Comparison of ENCODE assay signal across 13 cellular contexts in the genomic region with DNA sequence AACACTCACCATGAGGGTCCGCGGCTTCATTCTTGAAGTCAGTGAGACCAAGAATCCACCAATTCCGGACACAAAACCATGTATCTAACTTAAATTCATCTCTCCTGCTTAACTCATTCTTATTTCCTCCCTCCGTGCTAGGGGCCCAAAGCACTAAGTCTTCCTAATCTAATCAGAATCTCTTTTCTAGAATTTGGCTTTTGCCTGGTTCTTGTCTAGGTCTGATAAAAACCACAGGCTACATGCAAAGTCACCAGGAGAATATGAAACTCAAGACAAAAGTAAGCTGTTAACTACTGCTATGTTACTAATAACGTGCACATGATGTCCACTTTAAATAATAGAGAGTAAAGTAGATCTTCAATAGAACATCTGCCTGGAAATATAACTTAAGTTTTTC.
DNase-seq lines count a peak whose midpoint lies in the region; ATAC-seq lines count a peak whose summit lies in the region.
"Had no signal": no experiment of that assay in that cellular context is flagged by ENCODE, and none has a peak within 500 bp of the region (broad histone marks: within the 10 kb centered on the region; RNA-seq: fewer than 3 reads in every experiment).

No MANE protein-coding gene starts in this region.

- CTCF ChIA-PET in activated CD8-positive, alpha-beta memory T cell treated with anti-CD3 and anti-CD28 coated beads, Interleukin-2, amount 10 ng/mL, durations not matched to agents 7 days and 5 days (lab: Charles Lee) = interaction anchor here (0.7 to 2.2 kb wide), 8 partner anchors 10 to 70 kb away, joined by 3 to 6 read pairs (median 4); no protein-coding TSS in a partner anchor
- CTCF ChIA-PET in T-cell (lab: Charles Lee) = interaction anchor here (0.6 to 1.7 kb wide), 4 partner anchors 13 to 50 kb away, joined by 3 to 10 read pairs (median 3); no protein-coding TSS in a partner anchor

- H3K4me3 Mint-ChIP-seq in activated CD8-positive, alpha-beta memory T cell treated with anti-CD3 and anti-CD28 coated beads, Interleukin-2, amount 10 ng/mL, durations not matched to agents 7 days and 5 days = peak overlapping the region; percentile 8
- H3K4me3 Mint-ChIP-seq in T-cell = peak overlapping the region; percentile 43 to 58 (median 56)
- H3K4me3 Mint-ChIP-seq in activated naive CD8-positive, alpha-beta T cell treated with anti-CD3 and anti-CD28 coated beads for 36 hours = no peak overlapping the region
- peak overlapping the region in 9 of 10 donors; percentile 12 to 79 (median 64) for H3K4me3 Mint-ChIP-seq in naive thymus-derived CD8-positive, alpha-beta T cell

- intact Hi-C loops in posterior cingulate gyrus (cut with DNase I) = no loop called here

- DNase-seq in activated CD8-positive, alpha-beta memory T cell treated with anti-CD3 and anti-CD28 coated beads, Interleukin-2, amount 10 ng/mL, durations not matched to agents 7 days and 5 days = no peak
- no peak for DNase-seq in activated CD8-positive, alpha-beta memory T cell treated with anti-CD3 and anti-CD28 coated beads for 24 hours
- no peak for DNase-seq in T-cell
- DNase-seq in activated naive CD8-positive, alpha-beta T cell treated with anti-CD3 and anti-CD28 coated beads for 36 hours = no peak
- DNase-seq in naive thymus-derived CD8-positive, alpha-beta T cell = no peak
- DNase-seq in NCI-H446 (lab: John Stamatoyannopoulos, UW) = no peak
- DNase-seq in posterior cingulate gyrus = no peak
- DNase-seq: amygdala, H7, midbrain, NCI-H1417 treated with DMSO at 0.1 percent for 48 hours, NCI-H526 had no signal

- no peaks in the 10 kb centered on the region for H3K27me3 Mint-ChIP-seq in activated CD8-positive, alpha-beta memory T cell treated with anti-CD3 and anti-CD28 coated beads, Interleukin-2, amount 10 ng/mL, durations not matched to agents 7 days and 5 days
- no peaks in the 10 kb centered on the region for H3K27me3 Mint-ChIP-seq in T-cell
- no peaks in the 10 kb centered on the region for H3K27me3 Mint-ChIP-seq in activated naive CD8-positive, alpha-beta T cell treated with anti-CD3 and anti-CD28 coated beads for 36 hours
- no peaks in the 10 kb centered on the region for H3K27me3 Mint-ChIP-seq in naive thymus-derived CD8-positive, alpha-beta T cell

- no peaks in the 10 kb centered on the region for H3K9me3 Mint-ChIP-seq in activated CD8-positive, alpha-beta memory T cell treated with anti-CD3 and anti-CD28 coated beads, Interleukin-2, amount 10 ng/mL, durations not matched to agents 7 days and 5 days (ENCODE audit: low read depth)
- no peaks in the 10 kb centered on the region for H3K9me3 Mint-ChIP-seq in T-cell
- peaks cover 2% of the 10 kb centered on the region for H3K9me3 Mint-ChIP-seq in activated naive CD8-positive, alpha-beta T cell treated with anti-CD3 and anti-CD28 coated beads for 36 hours
- no peaks in the 10 kb centered on the region for H3K9me3 Mint-ChIP-seq in naive thymus-derived CD8-positive, alpha-beta T cell

- peaks cover 44% of the 10 kb centered on the region for H3K36me3 Mint-ChIP-seq in activated CD8-positive, alpha-beta memory T cell treated with anti-CD3 and anti-CD28 coated beads, Interleukin-2, amount 10 ng/mL, durations not matched to agents 7 days and 5 days
- peaks cover 48% of the 10 kb centered on the region for H3K36me3 Mint-ChIP-seq in T-cell
- H3K36me3 Mint-ChIP-seq in activated naive CD8-positive, alpha-beta T cell treated with anti-CD3 and anti-CD28 coated beads for 36 hours = peaks cover 53% of the 10 kb centered on the region
- peaks cover 5 to 46% (median 18%) of the 10 kb centered on the region in 3 donors for H3K36me3 Mint-ChIP-seq in naive thymus-derived CD8-positive, alpha-beta T cell

- no peak for ATAC-seq in activated CD8-positive, alpha-beta memory T cell treated with anti-CD3 and anti-CD28 coated beads, Interleukin-2, amount 10 ng/mL, durations not matched to agents 7 days and 5 days
- ATAC-seq in T-cell (replicated peaks in 1 of 4) (no peak), HG03442 (IDR thresholded peaks at IDR 0.05; ENCODE audit: unreplicated experiment) (no peak)
- no peak for ATAC-seq in naive thymus-derived CD8-positive, alpha-beta T cell

- POLR2A ChIA-PET in T-cell (lab: Charles Lee) = interaction anchor here (0.6 to 1.1 kb wide), 3 partner anchors 15 to 40 kb away, joined by 3 to 6 read pairs (median 4); no protein-coding TSS in a partner anchor
- POLR2A ChIA-PET in naive thymus-derived CD8-positive, alpha-beta T cell (lab: Charles Lee) = interaction anchor here (0.9 to 2.5 kb wide), 5 partner anchors 13 to 70 kb away, joined by 3 to 15 read pairs (median 5); partner anchors contain the start of genes FBXO36 and TRIP12

- H3K4me1 Mint-ChIP-seq in activated CD8-positive, alpha-beta memory T cell treated with anti-CD3 and anti-CD28 coated beads, Interleukin-2, amount 10 ng/mL, durations not matched to agents 7 days and 5 days = peaks cover 51% of the 10 kb centered on the region
- peaks cover 58 to 83% (median 79%) of the 10 kb centered on the region in 3 donors for H3K4me1 Mint-ChIP-seq in T-cell
- H3K4me1 Mint-ChIP-seq in activated naive CD8-positive, alpha-beta T cell treated with anti-CD3 and anti-CD28 coated beads for 36 hours = peaks cover 49% of the 10 kb centered on the region
- peaks cover 31 to 72% (median 67%) of the 10 kb centered on the region in 4 donors for H3K4me1 Mint-ChIP-seq in naive thymus-derived CD8-positive, alpha-beta T cell

- peak overlapping the region; percentile 75 for H3K27ac Mint-ChIP-seq in activated CD8-positive, alpha-beta memory T cell treated with anti-CD3 and anti-CD28 coated beads, Interleukin-2, amount 10 ng/mL, durations not matched to agents 7 days and 5 days
- peak overlapping the region; percentile 93 to 96 for H3K27ac Mint-ChIP-seq in T-cell
- H3K27ac Mint-ChIP-seq in activated naive CD8-positive, alpha-beta T cell treated with anti-CD3 and anti-CD28 coated beads for 36 hours = peak overlapping the region; percentile 81
- peak overlapping the region; percentile 79 to 98 (median 89) for H3K27ac Mint-ChIP-seq in naive thymus-derived CD8-positive, alpha-beta T cell
